8 cellular contexts compared by ENCODE assay signal in genomic region chr6:133951227-133951626, GRCh38. TPM values are rescaled to one million over a fixed set of nuclear protein-coding genes. Genes with fewer than 3 reads are reported as not detected.
DNase-seq lines count a peak whose midpoint lies in the region; ATAC-seq, FAIRE-seq and TF ChIP-seq lines count a peak whose summit lies in the region.

No MANE protein-coding gene starts in this region.

- H3K4me1 Mint-ChIP-seq in Caco-2 (ENCODE audit: low read depth, unreplicated experiment) = peaks cover 7% of the 10 kb centered on the region

- intact Hi-C loops in Caco-2 (cut with micrococcal nuclease; ENCODE audit: unreplicated experiment) = no loop called here
- intact Hi-C loops in pancreas (cut with DNase I) = no loop called here

- no peaks in the 10 kb centered on the region for H3K9me3 Mint-ChIP-seq in Caco-2 (ENCODE audit: unreplicated experiment)

- TF ChIP-seq POLR2A in Peyer's patch (IDR thresholded peaks at IDR 0.05) = no peak

- H3K9me3 ChIP-seq in Caco-2 = no peaks in the 10 kb centered on the region
- H3K9me3 ChIP-seq in Peyer's patch = no peaks in the 10 kb centered on the region
- H3K9me3 ChIP-seq in pancreas = no peaks in the 10 kb centered on the region

- DNase-seq in Caco-2 (no peak), Peyer's patch (no peak), epithelial cell of proximal tubule (ENCODE audit: low read depth) (no peak), pancreas (no peak), NCI-H2227 (lab: John Stamatoyannopoulos, UW; ENCODE audit: unreplicated experiment) (no peak), dermis blood vessel endothelial cell (no peak), hepatic stellate cell (ENCODE audit: low spot score) (no peak)

- CTCF ChIA-PET in Caco-2 (lab: Charles Lee) = interaction anchor here (0.8 kb wide), 1 partner anchor 13 kb away, joined by 3 read pairs; no protein-coding TSS in a partner anchor

- H3K4me3 Mint-ChIP-seq in Caco-2 (ENCODE audit: unreplicated experiment) = peak overlapping the region; percentile 96

- no peak for ATAC-seq in pancreas
- no peak for ATAC-seq in GM18867 (IDR thresholded peaks at IDR 0.05; ENCODE audit: unreplicated experiment)

- peaks cover 5% of the 10 kb centered on the region; the same call in 1 of the 2 replicates for H3K4me1 ChIP-seq in Caco-2
- H3K4me1 ChIP-seq in Peyer's patch = peaks cover 0 to 26% (median 0%) of the 10 kb centered on the region in 4 donors
- peaks cover 6 to 36% (median 22%) of the 10 kb centered on the region in 3 donors for H3K4me1 ChIP-seq in pancreas

- no TSS peak for BruUV-seq in Caco-2 (replicated peaks; lab: Mats Ljungman, UMichigan)

- no peaks in the 10 kb centered on the region for H3K36me3 ChIP-seq in Caco-2 (ENCODE audit: control insufficient read depth, insufficient read depth, low read length)
- no peaks in the 10 kb centered on the region for H3K36me3 ChIP-seq in Peyer's patch
- H3K36me3 ChIP-seq in pancreas = no peaks in the 10 kb centered on the region

- 77 to 79% methylated on average over 4 of the region's 4 CpGs for WGBS in pancreas, 2 donors

- no peak overlapping the region for H3K4me3 ChIP-seq in Caco-2 (ENCODE audit: low read depth, low read length)
- peak overlapping the region; percentile 65 to 99 (median 90) for H3K4me3 ChIP-seq in Peyer's patch
- H3K4me3 ChIP-seq in epithelial cell of proximal tubule (ENCODE audit: low read depth, low read length) = peak overlapping the region; percentile 79
- H3K4me3 ChIP-seq in pancreas = peak overlapping the region in 2 of 4 donors; percentile 84 to 92

- no peak overlapping the region for H3K27ac Mint-ChIP-seq in Caco-2 (ENCODE audit: unreplicated experiment)

- H3K27ac ChIP-seq in Peyer's patch = peak overlapping the region; percentile 88 to 97 (median 92)
- H3K27ac ChIP-seq in pancreas = peak overlapping the region in 3 of 4 donors; percentile 87 to 94 (median 92)

- H3K27me3 Mint-ChIP-seq in Caco-2 (ENCODE audit: insufficient read depth, unreplicated experiment) = peaks cover 6% of the 10 kb centered on the region

- FAIRE-seq in pancreas (lab: Jason Lieb, UNC) = no peak

- no peaks in the 10 kb centered on the region for H3K36me3 Mint-ChIP-seq in Caco-2 (ENCODE audit: insufficient read depth, unreplicated experiment)

- H3K27me3 ChIP-seq in Caco-2 (replicated peaks; ENCODE audit: control insufficient read depth, insufficient read depth, low read length) (no peaks in the 10 kb centered on the region), Peyer's patch (no peaks in the 10 kb centered on the region), pancreas (no peaks in the 10 kb centered on the region)

- POLR2A ChIA-PET in Caco-2 (lab: Charles Lee) = interaction anchor here (0.6 kb wide), 1 partner anchor 113 kb away, joined by 3 read pairs; no protein-coding TSS in a partner anchor

- TF ChIP-seq CTCF in Caco-2 (IDR thresholded peaks at IDR 0.05; ENCODE audit: insufficient read depth in 1 of 2, low read depth in 1 of 2, low read length in 1 of 2, severe bottlenecking in 1 of 2, unreplicated experiment in 1 of 2) = no peak
- no peak for TF ChIP-seq CTCF in Peyer's patch (IDR thresholded peaks at IDR 0.05)
- no peak for TF ChIP-seq CTCF in epithelial cell of proximal tubule (conservative IDR thresholded peaks at IDR 0.05; ENCODE audit: low read depth, low read length)
- TF ChIP-seq CTCF in pancreas (IDR thresholded peaks at IDR 0.05) = no peak

RNA-seq across cellular contexts. Expression of gene TBPL1, which starts 1.8 kb away (rescaled TPM):
- total RNA-seq in Caco-2 (2022) = 19.3 and 23.6 TPM in 2 replicates
- total RNA-seq in Peyer's patch = 10 to 100 TPM in 1 of 4 donors, 1 to 10 TPM in 3; 4.0 to 35.5 (median 6.6) TPM
- 24.7 and 40.5 TPM in 2 replicates for total RNA-seq in epithelial cell of proximal tubule
- 10 to 100 TPM in 2 of 6 donors, 1 to 10 TPM in 4; 6.5 to 13.4 (median 9.1) TPM for total RNA-seq in pancreas
- 10 to 100 TPM; 14.0 to 20.6 TPM for polyA plus RNA-seq in pancreas
- 32.0 and 35.2 TPM in 2 replicates for total RNA-seq in dermis blood vessel endothelial cell
